ENCODE assay signal across 1 cellular context in the genomic region with DNA sequence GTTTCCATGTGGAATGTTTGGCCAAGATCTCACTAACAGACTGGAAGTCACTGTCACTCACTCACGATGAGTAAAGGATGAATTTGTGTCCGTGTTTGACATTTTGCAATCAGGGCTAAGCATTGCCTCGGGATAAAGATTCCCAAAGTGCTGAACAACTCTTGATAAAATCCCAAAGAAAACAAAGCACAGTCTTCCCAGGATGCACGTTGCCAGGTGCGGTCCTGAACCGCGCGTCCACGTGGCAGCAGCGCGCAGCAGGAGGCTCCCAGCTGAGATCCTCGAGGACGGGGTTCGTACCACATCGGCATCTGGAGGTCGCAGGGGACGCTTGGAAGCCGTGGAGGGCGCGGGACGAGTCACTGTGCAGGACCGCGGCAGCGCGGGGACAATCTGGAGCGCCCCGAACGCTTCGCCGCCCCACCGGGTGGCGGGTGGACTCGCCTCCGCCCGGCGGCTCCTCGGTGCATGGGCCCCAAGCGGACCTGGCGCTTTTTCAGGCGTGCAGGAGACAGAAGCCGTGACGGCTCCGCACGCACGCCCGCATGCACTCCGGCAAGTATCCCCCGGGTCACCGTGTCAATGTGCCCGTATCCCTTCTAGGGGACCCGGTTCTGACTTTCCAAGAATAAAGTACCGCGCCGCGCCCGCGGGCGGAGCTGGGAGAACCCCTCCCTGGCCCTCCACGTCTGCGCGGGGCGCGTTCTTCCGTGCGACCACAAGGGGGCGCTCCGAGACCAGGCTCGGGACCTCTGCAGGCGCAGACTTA.
TF ChIP-seq lines count a peak whose summit lies in the region.

No MANE protein-coding gene starts in this region.

TF ChIP-seq in K562, 482 proteins besides CTCF, POLR2A, EP300 and RAD21 (continued from another document and continues in another):
- TF ChIP-seq, protein P1, sequence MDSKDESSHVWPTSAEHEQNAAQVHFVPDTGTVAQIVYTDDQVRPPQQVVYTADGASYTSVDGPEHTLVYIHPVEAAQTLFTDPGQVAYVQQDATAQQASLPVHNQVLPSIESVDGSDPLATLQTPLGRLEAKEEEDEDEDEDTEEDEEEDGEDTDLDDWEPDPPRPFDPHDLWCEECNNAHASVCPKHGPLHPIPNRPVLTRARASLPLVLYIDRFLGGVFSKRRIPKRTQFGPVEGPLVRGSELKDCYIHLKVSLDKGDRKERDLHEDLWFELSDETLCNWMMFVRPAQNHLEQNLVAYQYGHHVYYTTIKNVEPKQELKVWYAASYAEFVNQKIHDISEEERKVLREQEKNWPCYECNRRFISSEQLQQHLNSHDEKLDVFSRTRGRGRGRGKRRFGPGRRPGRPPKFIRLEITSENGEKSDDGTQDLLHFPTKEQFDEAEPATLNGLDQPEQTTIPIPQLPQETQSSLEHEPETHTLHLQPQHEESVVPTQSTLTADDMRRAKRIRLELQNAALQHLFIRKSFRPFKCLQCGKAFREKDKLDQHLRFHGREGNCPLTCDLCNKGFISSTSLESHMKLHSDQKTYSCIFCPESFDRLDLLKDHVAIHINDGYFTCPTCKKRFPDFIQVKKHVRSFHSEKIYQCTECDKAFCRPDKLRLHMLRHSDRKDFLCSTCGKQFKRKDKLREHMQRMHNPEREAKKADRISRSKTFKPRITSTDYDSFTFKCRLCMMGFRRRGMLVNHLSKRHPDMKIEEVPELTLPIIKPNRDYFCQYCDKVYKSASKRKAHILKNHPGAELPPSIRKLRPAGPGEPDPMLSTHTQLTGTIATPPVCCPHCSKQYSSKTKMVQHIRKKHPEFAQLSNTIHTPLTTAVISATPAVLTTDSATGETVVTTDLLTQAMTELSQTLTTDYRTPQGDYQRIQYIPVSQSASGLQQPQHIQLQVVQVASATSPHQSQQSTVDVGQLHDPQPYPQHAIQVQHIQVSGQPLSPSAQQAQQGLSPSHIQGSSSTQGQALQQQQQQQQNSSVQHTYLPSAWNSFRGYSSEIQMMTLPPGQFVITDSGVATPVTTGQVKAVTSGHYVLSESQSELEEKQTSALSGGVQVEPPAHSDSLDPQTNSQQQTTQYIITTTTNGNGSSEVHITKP (IDR thresholded peaks at IDR 0.05; ENCODE audit: partially characterized antibody) = no peak
- TF ChIP-seq MCM5 (IDR thresholded peaks at IDR 0.05; ENCODE audit: low read depth) (no peak), DIDO1 (tag; IDR thresholded peaks at IDR 0.05; ENCODE audit: low read depth) (no peak), ETV1 (tag; conservative IDR thresholded peaks at IDR 0.05; ENCODE audit: low read depth) (no peak), ZNF644 (tag; IDR thresholded peaks at IDR 0.05; ENCODE audit: low read depth) (no peak), FOXM1 (IDR thresholded peaks at IDR 0.05; ENCODE audit: low read depth) (no peak), FOXM1 (CRISPR knock-in tag; IDR thresholded peaks at IDR 0.05; ENCODE audit: low read depth) (peak; percentile 63; the same call in 1 of the 2 replicates), ZKSCAN8 (CRISPR knock-in tag; IDR thresholded peaks at IDR 0.05) (no peak), ZEB2 (IDR thresholded peaks at IDR 0.05) (no peak), PHB (CRISPR knock-in tag; IDR thresholded peaks at IDR 0.05) (no peak), DPF2 (IDR thresholded peaks at IDR 0.05) (no peak), ILK (tag; IDR thresholded peaks at IDR 0.05; ENCODE audit: borderline replicate concordance, low read depth) (no peak), SMAD3 (CRISPR knock-in tag; conservative IDR thresholded peaks at IDR 0.05) (no peak), SRSF1 (IDR thresholded peaks at IDR 0.05; ENCODE audit: low read depth, low read length) (no peak), ZNF780A (CRISPR knock-in tag; IDR thresholded peaks at IDR 0.05) (no peak), GABPB1 (CRISPR knock-in tag; IDR thresholded peaks at IDR 0.05) (no peak; the same call in 1 of the 2 replicates), ZNF347 (CRISPR knock-in tag; IDR thresholded peaks at IDR 0.05; ENCODE audit: low read depth) (no peak), XRCC3 (IDR thresholded peaks at IDR 0.05) (no peak), PRMT5 (CRISPR knock-in tag; IDR thresholded peaks at IDR 0.05) (no peak), ZBTB8A (IDR thresholded peaks at IDR 0.05; ENCODE audit: partially characterized antibody) (no peak), PURB (CRISPR knock-in tag; IDR thresholded peaks at IDR 0.05; ENCODE audit: low read depth) (no peak), TBP (optimal IDR thresholded peaks at IDR 0.05; ENCODE audit: low read depth, low read length) (peak; percentile 31), ZNF436 (CRISPR knock-in tag; IDR thresholded peaks at IDR 0.05) (no peak), CHD1 (IDR thresholded peaks at IDR 0.05; ENCODE audit: low read length) (no peak), PCBP1 (IDR thresholded peaks at IDR 0.05; ENCODE audit: low read depth, low read length, poor library complexity, severe bottlenecking) (no peak), ZNF23 (CRISPR knock-in tag; IDR thresholded peaks at IDR 0.05) (no peak), HEY1 (CRISPR knock-in tag; IDR thresholded peaks at IDR 0.05; ENCODE audit: borderline replicate concordance) (no peak), ZNF830 (CRISPR knock-in tag; IDR thresholded peaks at IDR 0.05) (no peak), HNRNPUL1 (IDR thresholded peaks at IDR 0.05; ENCODE audit: low read length) (no peak), ZNF239 (CRISPR knock-in tag; IDR thresholded peaks at IDR 0.05) (no peak), KAT7 (CRISPR knock-in tag; IDR thresholded peaks at IDR 0.05; ENCODE audit: borderline replicate concordance) (no peak), U2AF2 (optimal IDR thresholded peaks at IDR 0.05; ENCODE audit: low read depth, low read length) (no peak), RBM17 (IDR thresholded peaks at IDR 0.05; ENCODE audit: borderline replicate concordance, low read depth, low read length) (no peak), HDAC6 (IDR thresholded peaks at IDR 0.05; ENCODE audit: low read depth, low read length) (no peak), HNRNPH1 (optimal IDR thresholded peaks at IDR 0.05; ENCODE audit: low read depth, low read length) (no peak), ZNF695 (CRISPR knock-in tag; IDR thresholded peaks at IDR 0.05) (no peak), RBFOX2 (IDR thresholded peaks at IDR 0.05; ENCODE audit: low read depth, low read length) (peak; percentile 38), MYC (IDR thresholded peaks at IDR 0.05; ENCODE audit: low read depth, low read length) (peak; percentile 68), MYC (CRISPR knock-in tag; IDR thresholded peaks at IDR 0.05; ENCODE audit: borderline replicate concordance, low read depth) (peak; percentile 79; the same call in 1 of the 2 replicates), GABPA (tag; conservative IDR thresholded peaks at IDR 0.05; ENCODE audit: low read depth) (no peak)
- TF ChIP-seq, protein P2, sequence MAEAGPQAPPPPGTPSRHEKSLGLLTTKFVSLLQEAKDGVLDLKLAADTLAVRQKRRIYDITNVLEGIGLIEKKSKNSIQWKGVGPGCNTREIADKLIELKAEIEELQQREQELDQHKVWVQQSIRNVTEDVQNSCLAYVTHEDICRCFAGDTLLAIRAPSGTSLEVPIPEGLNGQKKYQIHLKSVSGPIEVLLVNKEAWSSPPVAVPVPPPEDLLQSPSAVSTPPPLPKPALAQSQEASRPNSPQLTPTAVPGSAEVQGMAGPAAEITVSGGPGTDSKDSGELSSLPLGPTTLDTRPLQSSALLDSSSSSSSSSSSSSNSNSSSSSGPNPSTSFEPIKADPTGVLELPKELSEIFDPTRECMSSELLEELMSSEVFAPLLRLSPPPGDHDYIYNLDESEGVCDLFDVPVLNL (CRISPR knock-in tag; IDR thresholded peaks at IDR 0.05; ENCODE audit: low read depth) = no peak
- TF ChIP-seq, protein P3, sequence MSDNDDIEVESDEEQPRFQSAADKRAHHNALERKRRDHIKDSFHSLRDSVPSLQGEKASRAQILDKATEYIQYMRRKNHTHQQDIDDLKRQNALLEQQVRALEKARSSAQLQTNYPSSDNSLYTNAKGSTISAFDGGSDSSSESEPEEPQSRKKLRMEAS (CRISPR knock-in tag; IDR thresholded peaks at IDR 0.05) = peak; percentile 95
- TF ChIP-seq, protein P4, sequence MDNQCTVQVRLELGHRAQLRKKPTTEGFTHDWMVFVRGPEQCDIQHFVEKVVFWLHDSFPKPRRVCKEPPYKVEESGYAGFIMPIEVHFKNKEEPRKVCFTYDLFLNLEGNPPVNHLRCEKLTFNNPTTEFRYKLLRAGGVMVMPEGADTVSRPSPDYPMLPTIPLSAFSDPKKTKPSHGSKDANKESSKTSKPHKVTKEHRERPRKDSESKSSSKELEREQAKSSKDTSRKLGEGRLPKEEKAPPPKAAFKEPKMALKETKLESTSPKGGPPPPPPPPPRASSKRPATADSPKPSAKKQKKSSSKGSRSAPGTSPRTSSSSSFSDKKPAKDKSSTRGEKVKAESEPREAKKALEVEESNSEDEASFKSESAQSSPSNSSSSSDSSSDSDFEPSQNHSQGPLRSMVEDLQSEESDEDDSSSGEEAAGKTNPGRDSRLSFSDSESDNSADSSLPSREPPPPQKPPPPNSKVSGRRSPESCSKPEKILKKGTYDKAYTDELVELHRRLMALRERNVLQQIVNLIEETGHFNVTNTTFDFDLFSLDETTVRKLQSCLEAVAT (IDR thresholded peaks at IDR 0.05) = no peak
- TF ChIP-seq, protein P5, sequence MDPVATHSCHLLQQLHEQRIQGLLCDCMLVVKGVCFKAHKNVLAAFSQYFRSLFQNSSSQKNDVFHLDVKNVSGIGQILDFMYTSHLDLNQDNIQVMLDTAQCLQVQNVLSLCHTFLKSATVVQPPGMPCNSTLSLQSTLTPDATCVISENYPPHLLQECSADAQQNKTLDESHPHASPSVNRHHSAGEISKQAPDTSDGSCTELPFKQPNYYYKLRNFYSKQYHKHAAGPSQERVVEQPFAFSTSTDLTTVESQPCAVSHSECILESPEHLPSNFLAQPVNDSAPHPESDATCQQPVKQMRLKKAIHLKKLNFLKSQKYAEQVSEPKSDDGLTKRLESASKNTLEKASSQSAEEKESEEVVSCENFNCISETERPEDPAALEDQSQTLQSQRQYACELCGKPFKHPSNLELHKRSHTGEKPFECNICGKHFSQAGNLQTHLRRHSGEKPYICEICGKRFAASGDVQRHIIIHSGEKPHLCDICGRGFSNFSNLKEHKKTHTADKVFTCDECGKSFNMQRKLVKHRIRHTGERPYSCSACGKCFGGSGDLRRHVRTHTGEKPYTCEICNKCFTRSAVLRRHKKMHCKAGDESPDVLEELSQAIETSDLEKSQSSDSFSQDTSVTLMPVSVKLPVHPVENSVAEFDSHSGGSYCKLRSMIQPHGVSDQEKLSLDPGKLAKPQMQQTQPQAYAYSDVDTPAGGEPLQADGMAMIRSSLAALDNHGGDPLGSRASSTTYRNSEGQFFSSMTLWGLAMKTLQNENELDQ (CRISPR knock-in tag; IDR thresholded peaks at IDR 0.05; ENCODE audit: borderline replicate concordance) = no peak
- TF ChIP-seq, protein P6, sequence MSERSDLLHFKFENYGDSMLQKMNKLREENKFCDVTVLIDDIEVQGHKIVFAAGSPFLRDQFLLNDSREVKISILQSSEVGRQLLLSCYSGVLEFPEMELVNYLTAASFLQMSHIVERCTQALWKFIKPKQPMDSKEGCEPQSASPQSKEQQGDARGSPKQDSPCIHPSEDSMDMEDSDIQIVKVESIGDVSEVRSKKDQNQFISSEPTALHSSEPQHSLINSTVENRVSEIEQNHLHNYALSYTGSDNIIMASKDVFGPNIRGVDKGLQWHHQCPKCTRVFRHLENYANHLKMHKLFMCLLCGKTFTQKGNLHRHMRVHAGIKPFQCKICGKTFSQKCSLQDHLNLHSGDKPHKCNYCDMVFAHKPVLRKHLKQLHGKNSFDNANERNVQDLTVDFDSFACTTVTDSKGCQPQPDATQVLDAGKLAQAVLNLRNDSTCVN (CRISPR knock-in tag; IDR thresholded peaks at IDR 0.05) = no peak
- TF ChIP-seq, protein P7, sequence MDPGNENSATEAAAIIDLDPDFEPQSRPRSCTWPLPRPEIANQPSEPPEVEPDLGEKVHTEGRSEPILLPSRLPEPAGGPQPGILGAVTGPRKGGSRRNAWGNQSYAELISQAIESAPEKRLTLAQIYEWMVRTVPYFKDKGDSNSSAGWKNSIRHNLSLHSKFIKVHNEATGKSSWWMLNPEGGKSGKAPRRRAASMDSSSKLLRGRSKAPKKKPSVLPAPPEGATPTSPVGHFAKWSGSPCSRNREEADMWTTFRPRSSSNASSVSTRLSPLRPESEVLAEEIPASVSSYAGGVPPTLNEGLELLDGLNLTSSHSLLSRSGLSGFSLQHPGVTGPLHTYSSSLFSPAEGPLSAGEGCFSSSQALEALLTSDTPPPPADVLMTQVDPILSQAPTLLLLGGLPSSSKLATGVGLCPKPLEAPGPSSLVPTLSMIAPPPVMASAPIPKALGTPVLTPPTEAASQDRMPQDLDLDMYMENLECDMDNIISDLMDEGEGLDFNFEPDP (CRISPR knock-in tag; IDR thresholded peaks at IDR 0.05) = no peak
- TF ChIP-seq, protein P8, sequence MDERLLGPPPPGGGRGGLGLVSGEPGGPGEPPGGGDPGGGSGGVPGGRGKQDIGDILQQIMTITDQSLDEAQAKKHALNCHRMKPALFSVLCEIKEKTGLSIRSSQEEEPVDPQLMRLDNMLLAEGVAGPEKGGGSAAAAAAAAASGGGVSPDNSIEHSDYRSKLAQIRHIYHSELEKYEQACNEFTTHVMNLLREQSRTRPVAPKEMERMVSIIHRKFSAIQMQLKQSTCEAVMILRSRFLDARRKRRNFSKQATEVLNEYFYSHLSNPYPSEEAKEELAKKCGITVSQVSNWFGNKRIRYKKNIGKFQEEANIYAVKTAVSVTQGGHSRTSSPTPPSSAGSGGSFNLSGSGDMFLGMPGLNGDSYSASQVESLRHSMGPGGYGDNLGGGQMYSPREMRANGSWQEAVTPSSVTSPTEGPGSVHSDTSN (CRISPR knock-in tag; IDR thresholded peaks at IDR 0.05; ENCODE audit: low read depth) = no peak
- TF ChIP-seq, protein P8 (tag; conservative IDR thresholded peaks at IDR 0.05; ENCODE audit: low read depth) = no peak
